ENCODE assay signal across 11 cellular contexts in genomic region chr15:99239545-99240198, GRCh38. TPM values are rescaled to one million over a fixed set of nuclear protein-coding genes. Genes with fewer than 3 reads are reported as not detected.
DNase-seq lines count a peak whose midpoint lies in the region; ATAC-seq and TF ChIP-seq lines count a peak whose summit lies in the region.
"Had no signal": no experiment of that assay in that cellular context is flagged by ENCODE, and none has a peak within 500 bp of the region (broad histone marks: within the 10 kb centered on the region; RNA-seq: fewer than 3 reads in every experiment).

No MANE protein-coding gene starts in this region.

- no peak for TF ChIP-seq POLR2A in gastroesophageal sphincter (IDR thresholded peaks at IDR 0.05)

- TF ChIP-seq CTCF in gastroesophageal sphincter (IDR thresholded peaks at IDR 0.05): no peak

- no peak overlapping the region for H3K4me3 ChIP-seq in gastroesophageal sphincter

- H3K9me3 ChIP-seq in gastroesophageal sphincter: no peaks in the 10 kb centered on the region

- H3K36me3 ChIP-seq in gastroesophageal sphincter: peaks cover 0 to 55% of the 10 kb centered on the region in 2 donors

- TF ChIP-seq EP300 in gastroesophageal sphincter (IDR thresholded peaks at IDR 0.05): no peak

- DNase-seq in activated T-cell treated with anti-CD3 and anti-CD28 coated beads, Interleukin-2, amount 50 U/mL, for 72 hours: peak; percentile 12 to 22
- no peak for DNase-seq in activated T-cell treated with anti-CD3 and anti-CD28 coated beads, Interleukin-2, amount 50 U/mL, for 24 hours
- DNase-seq in NCI-H69 (lab: John Stamatoyannopoulos, UW): peak; percentile 11
- no peak for DNase-seq in stimulated activated naive CD8-positive, alpha-beta T cell treated with anti-CD3 and anti-CD28 coated beads, Interleukin-15, Interleukin-2, amounts not matched to agents 100 U/mL and 50 U/mL, for 24 hours
- no peak for DNase-seq in NCI-H1105 (lab: John Stamatoyannopoulos, UW)
- DNase-seq in DMS53 treated with DMSO at 0.1 percent for 48 hours (lab: John Stamatoyannopoulos, UW; ENCODE audit: unreplicated experiment): no peak
- DNase-seq: ACHN, head of caudate nucleus, MV-4-11 had no signal

- no peak overlapping the region for H3K4me3 Mint-ChIP-seq in activated T-cell treated with anti-CD3 and anti-CD28 coated beads, Interleukin-2, amount 50 U/mL, for 72 hours
- H3K4me3 Mint-ChIP-seq in activated T-cell treated with anti-CD3 and anti-CD28 coated beads, Interleukin-2, amount 50 U/mL, for 24 hours: no peak overlapping the region

- peak; percentile 70 to 84 for ATAC-seq in activated T-cell treated with anti-CD3 and anti-CD28 coated beads, Interleukin-2, amount 50 U/mL, for 72 hours (replicated peaks in 1 of 2)
- ATAC-seq in HG02852 (IDR thresholded peaks at IDR 0.05; ENCODE audit: unreplicated experiment) (peak; percentile 98), gastroesophageal sphincter (no peak)
- ATAC-seq in stimulated activated naive CD8-positive, alpha-beta T cell treated with anti-CD3 and anti-CD28 coated beads, Interleukin-15, Interleukin-2, amounts not matched to agents 100 U/mL and 50 U/mL, for 24 hours: peak; percentile 89

- WGBS in gastroesophageal sphincter (ENCODE audit: low coverage in 1 of 2), 2 donors: 14 to 53% methylated on average over 1 of the region's 1 CpG

- no peaks in the 10 kb centered on the region for H3K36me3 Mint-ChIP-seq in activated T-cell treated with anti-CD3 and anti-CD28 coated beads, Interleukin-2, amount 50 U/mL, for 72 hours (ENCODE audit: insufficient read depth in 2 of 2)
- H3K36me3 Mint-ChIP-seq in activated T-cell treated with anti-CD3 and anti-CD28 coated beads, Interleukin-2, amount 50 U/mL, for 24 hours (ENCODE audit: low read depth): no peaks in the 10 kb centered on the region

- peaks cover 30% of the 10 kb centered on the region for H3K27me3 Mint-ChIP-seq in activated T-cell treated with anti-CD3 and anti-CD28 coated beads, Interleukin-2, amount 50 U/mL, for 72 hours (ENCODE audit: low read depth)
- H3K27me3 Mint-ChIP-seq in activated T-cell treated with anti-CD3 and anti-CD28 coated beads, Interleukin-2, amount 50 U/mL, for 24 hours: peaks cover 20% of the 10 kb centered on the region

- H3K27ac Mint-ChIP-seq in activated T-cell treated with anti-CD3 and anti-CD28 coated beads, Interleukin-2, amount 50 U/mL, for 72 hours: no peak overlapping the region
- H3K27ac Mint-ChIP-seq in activated T-cell treated with anti-CD3 and anti-CD28 coated beads, Interleukin-2, amount 50 U/mL, for 24 hours: no peak overlapping the region

- no peaks in the 10 kb centered on the region for H3K27me3 ChIP-seq in gastroesophageal sphincter

- H3K4me1 Mint-ChIP-seq in activated T-cell treated with anti-CD3 and anti-CD28 coated beads, Interleukin-2, amount 50 U/mL, for 72 hours (ENCODE audit: low read depth): peaks cover 5% of the 10 kb centered on the region
- H3K4me1 Mint-ChIP-seq in activated T-cell treated with anti-CD3 and anti-CD28 coated beads, Interleukin-2, amount 50 U/mL, for 24 hours (ENCODE audit: low read depth): peaks cover 6% of the 10 kb centered on the region

- H3K27ac ChIP-seq in gastroesophageal sphincter: no peak overlapping the region

- H3K9me3 Mint-ChIP-seq in activated T-cell treated with anti-CD3 and anti-CD28 coated beads, Interleukin-2, amount 50 U/mL, for 72 hours: no peaks in the 10 kb centered on the region
- no peaks in the 10 kb centered on the region for H3K9me3 Mint-ChIP-seq in activated T-cell treated with anti-CD3 and anti-CD28 coated beads, Interleukin-2, amount 50 U/mL, for 24 hours

- peaks cover 0 to 4% (median 0%) of the 10 kb centered on the region in 3 donors for H3K4me1 ChIP-seq in gastroesophageal sphincter

RNA-seq across cellular contexts. Expression of gene TTC23, which starts 9.7 kb away (rescaled TPM):
- total RNA-seq in activated T-cell treated with anti-CD3 and anti-CD28 coated beads, Interleukin-2, amount 50 U/mL, for 72 hours: 1 to 10 TPM; 3.9 to 4.6 TPM
- 10 to 100 TPM; 13.7 to 33.3 (median 20.0) TPM for total RNA-seq in gastroesophageal sphincter

RNA-seq across cellular contexts. Expression of gene LRRC28, which starts 11.6 kb away (rescaled TPM):
- 10 to 100 TPM; 23.3 to 29.0 TPM for total RNA-seq in activated T-cell treated with anti-CD3 and anti-CD28 coated beads, Interleukin-2, amount 50 U/mL, for 72 hours
- 10 to 100 TPM; 26.1 to 47.2 (median 28.5) TPM for total RNA-seq in gastroesophageal sphincter

Comparison
In these comparisons a context has a peak if more than half of its experiments do, and no peak if none do; other contexts are left out.
1. DNase-seq: peak in activated T-cell treated with anti-CD3 and anti-CD28 coated beads, Interleukin-2, amount 50 U/mL, for 72 hours (2 of 2) and NCI-H69 (single experiment); none in activated T-cell treated with anti-CD3 and anti-CD28 coated beads, Interleukin-2, amount 50 U/mL, for 24 hours (single experiment), stimulated activated naive CD8-positive, alpha-beta T cell treated with anti-CD3 and anti-CD28 coated beads, Interleukin-15, Interleukin-2, amounts not matched to agents 100 U/mL and 50 U/mL, for 24 hours (single experiment), NCI-H1105 (single experiment) and DMS53 treated with DMSO at 0.1 percent for 48 hours (single experiment).